ENCODE assay signal across 10 cellular contexts in the genomic region with DNA sequence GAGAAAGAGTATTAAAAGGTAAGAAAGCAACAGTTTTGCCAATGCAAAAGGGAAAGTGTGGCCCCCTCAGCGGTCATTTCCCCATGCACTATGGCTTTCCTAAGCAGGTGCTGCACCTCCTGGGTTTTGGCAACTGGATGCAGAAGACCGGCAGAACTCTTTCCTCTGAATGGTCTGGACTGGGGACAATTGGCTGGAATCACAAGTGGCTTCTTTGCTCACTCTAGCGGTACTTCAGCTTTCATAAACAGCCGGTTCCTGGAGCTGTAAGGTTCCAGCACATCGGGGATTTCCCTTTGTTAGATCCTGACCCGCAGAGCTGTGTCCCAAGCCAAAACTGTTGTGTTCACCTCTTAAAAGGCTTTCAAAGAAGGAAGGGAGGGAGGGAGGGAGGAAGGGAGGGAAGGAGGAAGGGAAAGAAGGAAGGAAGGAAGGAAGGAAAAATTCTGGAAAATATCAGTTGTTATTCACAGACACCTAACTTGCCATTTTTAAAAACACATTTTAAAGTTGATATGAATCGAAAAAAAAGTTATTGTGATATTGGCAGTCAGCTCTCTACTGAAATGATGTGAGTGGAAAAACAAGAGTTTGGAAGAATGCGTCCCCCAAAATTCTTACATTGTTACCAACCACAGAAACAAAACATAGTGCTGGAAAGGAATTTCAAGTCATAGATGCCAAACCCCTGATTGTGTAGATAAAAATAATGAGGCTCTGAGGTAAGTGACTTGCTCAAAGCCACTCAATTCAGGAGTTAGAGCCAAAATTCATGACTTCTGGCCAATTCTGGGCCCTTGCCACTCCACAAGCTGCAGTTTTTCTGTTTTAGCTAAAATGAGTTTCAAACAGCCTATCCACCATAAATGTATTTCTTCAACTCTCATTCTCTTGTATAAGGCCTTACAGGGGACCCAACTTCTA.
DNase-seq lines count a peak whose midpoint lies in the region; ATAC-seq and FAIRE-seq lines count a peak whose summit lies in the region.
"Had no signal": no experiment of that assay in that cellular context is flagged by ENCODE, and none has a peak within 500 bp of the region (broad histone marks: within the 10 kb centered on the region; RNA-seq: fewer than 3 reads in every experiment).

No MANE protein-coding gene starts in this region.

- no peaks in the 10 kb centered on the region for H3K4me1 Mint-ChIP-seq in stimulated activated naive CD8-positive, alpha-beta T cell treated with anti-CD3 and anti-CD28 coated beads, Interleukin-15, amount 100 ng/mL, for 72 hours

- intact Hi-C loops in Right ventricle myocardium superior (cut with DNase I) (loop anchor here (5.0 kb wide), 1 partner anchor 384 kb away; no protein-coding TSS in a partner anchor), sciatic nerve (cut with DNase I) (no loop called here)

- H3K4me3 Mint-ChIP-seq in stimulated activated naive CD8-positive, alpha-beta T cell treated with anti-CD3 and anti-CD28 coated beads, Interleukin-15, amount 100 ng/mL, for 72 hours: no peak overlapping the region

- no peaks in the 10 kb centered on the region for H3K9me3 Mint-ChIP-seq in stimulated activated naive CD8-positive, alpha-beta T cell treated with anti-CD3 and anti-CD28 coated beads, Interleukin-15, amount 100 ng/mL, for 72 hours

- FAIRE-seq in TTC549 (lab: Jason Lieb, UNC): peak; percentile 61
- FAIRE-seq: GM19239 had no signal

- H3K27me3 Mint-ChIP-seq in stimulated activated naive CD8-positive, alpha-beta T cell treated with anti-CD3 and anti-CD28 coated beads, Interleukin-15, amount 100 ng/mL, for 72 hours: peaks cover 37% of the 10 kb centered on the region

- DNase-seq in GM04503 (ENCODE audit: low read depth): peak; percentile 95
- no peak for DNase-seq in Right ventricle myocardium superior
- DNase-seq in sciatic nerve (ENCODE audit: low spot score): no peak
- no peak for DNase-seq in stimulated activated CD8-positive, alpha-beta memory T cell treated with anti-CD3 and anti-CD28 coated beads, Interleukin-4, amount 100 ng/mL, for 48 hours
- DNase-seq in NCI-H345 (lab: John Stamatoyannopoulos, UW): no peak
- DNase-seq in stimulated activated naive CD8-positive, alpha-beta T cell treated with anti-CD3 and anti-CD28 coated beads, Interleukin-15, amount 100 ng/mL, for 72 hours: no peak
- DNase-seq: psoas muscle had no signal

- H3K27ac Mint-ChIP-seq in stimulated activated naive CD8-positive, alpha-beta T cell treated with anti-CD3 and anti-CD28 coated beads, Interleukin-15, amount 100 ng/mL, for 72 hours: no peak overlapping the region

- ATAC-seq in Right ventricle myocardium superior (ENCODE audit: poor library complexity) (peak; percentile 93), sciatic nerve (peak; percentile 81), HG02981 (IDR thresholded peaks at IDR 0.05; ENCODE audit: unreplicated experiment) (no peak)
- ATAC-seq in stimulated activated naive CD8-positive, alpha-beta T cell treated with anti-CD3 and anti-CD28 coated beads, Interleukin-15, amount 100 ng/mL, for 72 hours: no peak

Comparison
In these comparisons a context has a peak if more than half of its experiments do, and no peak if none do; other contexts are left out.
1. ATAC-seq: peak in Right ventricle myocardium superior (single experiment) and sciatic nerve (single experiment); none in stimulated activated naive CD8-positive, alpha-beta T cell treated with anti-CD3 and anti-CD28 coated beads, Interleukin-15, amount 100 ng/mL, for 72 hours (single experiment) and HG02981 (single experiment).